Comparison of ENCODE assay signal across 13 cellular contexts in genomic region chr7:111796671-111797070, GRCh38.
DNase-seq lines count a peak whose midpoint lies in the region; ATAC-seq and TF ChIP-seq lines count a peak whose summit lies in the region.
"Had no signal": no experiment of that assay in that cellular context is flagged by ENCODE, and none has a peak within 500 bp of the region (broad histone marks: within the 10 kb centered on the region; RNA-seq: fewer than 3 reads in every experiment).

No MANE protein-coding gene starts in this region.

- no peak overlapping the region for H3K4me3 Mint-ChIP-seq in MCF 10A (ENCODE audit: unreplicated experiment)
- H3K4me3 Mint-ChIP-seq: stimulated activated memory B cell treated with anti-CD40 and anti-IgM and Interleukin-4, amounts not matched to agents 10 μg/mL and 1 μg/mL and 100 μg/mL, for 72 hours had no signal

- H3K4me1 ChIP-seq in breast epithelium (no peaks in the 10 kb centered on the region), subcutaneous abdominal adipose tissue (ENCODE audit: control insufficient read depth in 5 of 5, insufficient read depth in 5 of 5, low read length in 5 of 5) (no peaks in the 10 kb centered on the region)
- H3K4me1 ChIP-seq: BLaER1 treated with 17β-estradiol and CSF1 and Interleukin-3, amounts not matched to agents 10 nM and 100 nM had no signal

- DNase-seq in MCF 10A (ENCODE audit: unreplicated experiment), result peak; percentile 1
- no peak for DNase-seq in breast epithelium (ENCODE audit: low spot score in 2 of 2)
- DNase-seq in NCI-H69 (lab: John Stamatoyannopoulos, UW), result peak; percentile 31
- DNase-seq in epithelial cell of esophagus (ENCODE audit: low read depth), result peak; percentile 16
- DNase-seq in anterior cingulate cortex (lab: John Stamatoyannopoulos, UW), result no peak
- no peak for DNase-seq in GM03348 (ENCODE audit: low spot score)
- DNase-seq: activated CD8-positive, alpha-beta memory T cell treated with anti-CD3 and anti-CD28 coated beads for 24 hours; left ventricle myocardium superior; NCI-H1436 treated with DMSO at 0.1 percent for 48 hours had no signal

- H3K27me3 ChIP-seq in breast epithelium (no peaks in the 10 kb centered on the region), subcutaneous abdominal adipose tissue (ENCODE audit: control insufficient read depth in 5 of 5, insufficient read depth in 4 of 5, low read length in 5 of 5) (no peaks in the 10 kb centered on the region)
- H3K27me3 ChIP-seq: BLaER1 treated with 17β-estradiol and CSF1 and Interleukin-3, amounts not matched to agents 10 nM and 100 nM had no signal

- intact Hi-C loops in MCF 10A (cut with micrococcal nuclease), result no loop called here
- intact Hi-C loops in breast epithelium (cut with DNase I; ENCODE audit: low total_unique reads), result no loop called here

- CTCF ChIA-PET in MCF 10A (lab: Yijun Ruan, JAX), result no interaction called here

- TF ChIP-seq CTCF in MCF 10A (IDR thresholded peaks at IDR 0.05; ENCODE audit: unreplicated experiment) (no peak), breast epithelium (IDR thresholded peaks at IDR 0.05) (no peak), epithelial cell of esophagus (IDR thresholded peaks at IDR 0.05; ENCODE audit: insufficient read depth, low read depth, low read length, missing control alignments) (no peak)

- TF ChIP-seq POLR2A in breast epithelium (IDR thresholded peaks at IDR 0.05), result no peak

- H3K27ac ChIP-seq in breast epithelium (no peak overlapping the region), subcutaneous abdominal adipose tissue (ENCODE audit: low read depth, low read length) (no peak overlapping the region)
- H3K27ac ChIP-seq: BLaER1 treated with 17β-estradiol and CSF1 and Interleukin-3, amounts not matched to agents 10 nM and 100 nM had no signal

- no peak overlapping the region for H3K9ac ChIP-seq in subcutaneous abdominal adipose tissue (ENCODE audit: low read length in 5 of 5)
- H3K9ac ChIP-seq: BLaER1 treated with 17β-estradiol and CSF1 and Interleukin-3, amounts not matched to agents 10 nM and 100 nM had no signal

- H3K9me3 Mint-ChIP-seq in MCF 10A (ENCODE audit: unreplicated experiment), result peaks cover 3% of the 10 kb centered on the region

- no peaks in the 10 kb centered on the region for H3K4me1 Mint-ChIP-seq in MCF 10A (ENCODE audit: insufficient read depth, unreplicated experiment)
- H3K4me1 Mint-ChIP-seq: stimulated activated memory B cell treated with anti-CD40 and anti-IgM and Interleukin-4, amounts not matched to agents 10 μg/mL and 1 μg/mL and 100 μg/mL, for 72 hours had no signal

- H3K27ac Mint-ChIP-seq in MCF 10A (ENCODE audit: low read depth, unreplicated experiment), result no peak overlapping the region
- H3K27ac Mint-ChIP-seq: stimulated activated memory B cell treated with anti-CD40 and anti-IgM and Interleukin-4, amounts not matched to agents 10 μg/mL and 1 μg/mL and 100 μg/mL, for 72 hours had no signal

- H3K4me3 ChIP-seq in breast epithelium (no peak overlapping the region), epithelial cell of esophagus (ENCODE audit: low read length) (no peak overlapping the region), subcutaneous abdominal adipose tissue (ENCODE audit: low read depth in 1 of 5, low read length in 5 of 5) (peak overlapping the region in 3 of 5 donors; percentile 36 to 43 (median 37))

- POLR2A ChIA-PET in MCF 10A (lab: Yijun Ruan, JAX), result no interaction called here

- H3K27me3 Mint-ChIP-seq in MCF 10A (ENCODE audit: insufficient read depth, unreplicated experiment), result no peaks in the 10 kb centered on the region
- H3K27me3 Mint-ChIP-seq: stimulated activated memory B cell treated with anti-CD40 and anti-IgM and Interleukin-4, amounts not matched to agents 10 μg/mL and 1 μg/mL and 100 μg/mL, for 72 hours had no signal

- H3K9me3 ChIP-seq in breast epithelium (peaks cover 48 to 75% of the 10 kb centered on the region in 2 donors), subcutaneous abdominal adipose tissue (ENCODE audit: control insufficient read depth in 5 of 5, low read length in 5 of 5) (peaks cover 28 to 67% (median 59%) of the 10 kb centered on the region in 5 donors)

- H3K36me3 Mint-ChIP-seq in MCF 10A (ENCODE audit: insufficient read depth, unreplicated experiment), result peaks cover 23% of the 10 kb centered on the region
- H3K36me3 Mint-ChIP-seq: stimulated activated memory B cell treated with anti-CD40 and anti-IgM and Interleukin-4, amounts not matched to agents 10 μg/mL and 1 μg/mL and 100 μg/mL, for 72 hours had no signal

- H3K36me3 ChIP-seq in breast epithelium (no peaks in the 10 kb centered on the region), subcutaneous abdominal adipose tissue (ENCODE audit: control insufficient read depth in 5 of 5, insufficient read depth in 5 of 5, low read length in 5 of 5) (peaks cover 0 to 20% (median 14%) of the 10 kb centered on the region in 5 donors)

- ATAC-seq in HG03439 (IDR thresholded peaks at IDR 0.05; ENCODE audit: unreplicated experiment), result no peak
- ATAC-seq: left ventricle myocardium superior; stimulated activated memory B cell treated with anti-CD40 and anti-IgM and Interleukin-4, amounts not matched to agents 10 μg/mL and 1 μg/mL and 100 μg/mL, for 72 hours had no signal

- BruUV-seq in MCF 10A (replicated peaks; lab: Mats Ljungman, UMichigan), result no TSS peak

Comparison
In these comparisons a context has a peak if more than half of its experiments do, and no peak if none do; other contexts are left out.
1. DNase-seq: peak in MCF 10A (single experiment), NCI-H69 (single experiment) and epithelial cell of esophagus (single experiment); none in breast epithelium (0 of 2), anterior cingulate cortex (0 of 58) and GM03348 (single experiment).
2. H3K4me3 ChIP-seq: peak in subcutaneous abdominal adipose tissue (3 of 5); none in breast epithelium (0 of 3) and epithelial cell of esophagus (single experiment).